Comparison of ENCODE assay signal across 11 cellular contexts in the genomic region with DNA sequence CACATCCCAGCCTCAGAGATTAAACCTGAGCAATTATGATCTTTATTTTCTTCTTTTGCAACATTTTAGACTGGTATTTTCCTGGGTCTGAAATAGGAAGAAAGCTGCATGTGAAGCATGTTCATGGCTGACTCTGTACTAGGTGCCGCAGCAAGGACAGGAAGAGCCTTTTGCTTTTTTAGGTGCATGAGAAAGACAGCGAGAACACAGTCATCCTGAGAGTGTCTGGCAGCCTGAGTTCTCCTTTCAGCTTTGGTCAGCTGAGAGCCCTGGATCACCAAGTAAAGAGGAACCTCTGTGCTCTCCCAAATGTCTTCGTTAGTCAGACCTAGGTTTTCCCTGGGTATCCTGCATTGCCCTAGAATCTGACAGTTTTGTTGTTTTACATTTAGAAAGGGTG. TPM values are rescaled to one million over a fixed set of nuclear protein-coding genes. Genes with fewer than 3 reads are reported as not detected.
DNase-seq lines count a peak whose midpoint lies in the region; ATAC-seq and TF ChIP-seq lines count a peak whose summit lies in the region.
"Had no signal": no experiment of that assay in that cellular context is flagged by ENCODE, and none has a peak within 500 bp of the region (broad histone marks: within the 10 kb centered on the region; RNA-seq: fewer than 3 reads in every experiment).

No MANE protein-coding gene starts in this region.

- H3K4me3 Mint-ChIP-seq in activated CD8-positive, alpha-beta memory T cell treated with anti-CD3 and anti-CD28 coated beads, Interleukin-2, amount 10 ng/mL, durations not matched to agents 7 days and 5 days: no peak overlapping the region
- H3K4me3 Mint-ChIP-seq in activated T-helper 2 cell treated with anti-CD3 and anti-CD28 coated beads, Interferon-gamma antibody, Interleukin-2, Interleukin-4, amounts not matched to agents 10 μg/mL and 5 μg/mL and 100 μg/mL, durations not matched to agents 14 hours and 24 hours and 36 hours (ENCODE audit: low read depth): no peak overlapping the region

- H3K4me3 ChIP-seq in WERI-Rb-1 (ENCODE audit: low read depth, low read length): no peak overlapping the region
- H3K4me3 ChIP-seq: smooth muscle cell had no signal

- DNase-seq in activated CD8-positive, alpha-beta memory T cell treated with anti-CD3 and anti-CD28 coated beads, Interleukin-2, amount 10 ng/mL, durations not matched to agents 7 days and 5 days: peak; percentile 61
- no peak for DNase-seq in activated CD8-positive, alpha-beta memory T cell treated with anti-CD3 and anti-CD28 coated beads, Interleukin-2, amount 50 U/mL, for 4 hours
- peak; percentile 42 for DNase-seq in putamen (ENCODE audit: low spot score)
- no peak for DNase-seq in WERI-Rb-1
- no peak for DNase-seq in activated T-helper 2 cell treated with anti-CD3 and anti-CD28 coated beads, Interferon-gamma antibody, Interleukin-2, Interleukin-4, amounts not matched to agents 10 μg/mL and 5 μg/mL and 100 μg/mL, durations not matched to agents 14 hours and 24 hours and 36 hours (ENCODE audit: low spot score)
- DNase-seq in NCI-H1694 (lab: John Stamatoyannopoulos, UW): no peak
- DNase-seq: effector memory CD4-positive, alpha-beta T cell; GOT3 had no signal

- no peak for TF ChIP-seq CTCF in WERI-Rb-1 (IDR thresholded peaks at IDR 0.05; ENCODE audit: low read depth, low read length)

- H3K4me1 Mint-ChIP-seq in activated CD8-positive, alpha-beta memory T cell treated with anti-CD3 and anti-CD28 coated beads, Interleukin-2, amount 10 ng/mL, durations not matched to agents 7 days and 5 days: peaks cover 27% of the 10 kb centered on the region
- H3K4me1 Mint-ChIP-seq in activated T-helper 2 cell treated with anti-CD3 and anti-CD28 coated beads, Interferon-gamma antibody, Interleukin-2, Interleukin-4, amounts not matched to agents 10 μg/mL and 5 μg/mL and 100 μg/mL, durations not matched to agents 14 hours and 24 hours and 36 hours (ENCODE audit: low read depth): peaks cover 11% of the 10 kb centered on the region

- peak; percentile 93 for ATAC-seq in activated CD8-positive, alpha-beta memory T cell treated with anti-CD3 and anti-CD28 coated beads, Interleukin-2, amount 10 ng/mL, durations not matched to agents 7 days and 5 days
- ATAC-seq in GM21825 (IDR thresholded peaks at IDR 0.05; ENCODE audit: unreplicated experiment): peak; percentile 99
- ATAC-seq in HG03520 (IDR thresholded peaks at IDR 0.05; ENCODE audit: unreplicated experiment): peak; percentile 99

- no peaks in the 10 kb centered on the region for H3K36me3 Mint-ChIP-seq in activated CD8-positive, alpha-beta memory T cell treated with anti-CD3 and anti-CD28 coated beads, Interleukin-2, amount 10 ng/mL, durations not matched to agents 7 days and 5 days
- H3K36me3 Mint-ChIP-seq in activated T-helper 2 cell treated with anti-CD3 and anti-CD28 coated beads, Interferon-gamma antibody, Interleukin-2, Interleukin-4, amounts not matched to agents 10 μg/mL and 5 μg/mL and 100 μg/mL, durations not matched to agents 14 hours and 24 hours and 36 hours (ENCODE audit: low read depth): no peaks in the 10 kb centered on the region

- no peaks in the 10 kb centered on the region for H3K9me3 ChIP-seq in WERI-Rb-1 (ENCODE audit: severe bottlenecking)

- no peak overlapping the region for H3K27ac ChIP-seq in WERI-Rb-1

- H3K9me3 Mint-ChIP-seq in activated CD8-positive, alpha-beta memory T cell treated with anti-CD3 and anti-CD28 coated beads, Interleukin-2, amount 10 ng/mL, durations not matched to agents 7 days and 5 days (ENCODE audit: low read depth): no peaks in the 10 kb centered on the region
- H3K9me3 Mint-ChIP-seq in activated T-helper 2 cell treated with anti-CD3 and anti-CD28 coated beads, Interferon-gamma antibody, Interleukin-2, Interleukin-4, amounts not matched to agents 10 μg/mL and 5 μg/mL and 100 μg/mL, durations not matched to agents 14 hours and 24 hours and 36 hours: no peaks in the 10 kb centered on the region

- H3K36me3 ChIP-seq in WERI-Rb-1: no peaks in the 10 kb centered on the region

- H3K27ac Mint-ChIP-seq in activated CD8-positive, alpha-beta memory T cell treated with anti-CD3 and anti-CD28 coated beads, Interleukin-2, amount 10 ng/mL, durations not matched to agents 7 days and 5 days: peak overlapping the region; percentile 61
- H3K27ac Mint-ChIP-seq in activated T-helper 2 cell treated with anti-CD3 and anti-CD28 coated beads, Interferon-gamma antibody, Interleukin-2, Interleukin-4, amounts not matched to agents 10 μg/mL and 5 μg/mL and 100 μg/mL, durations not matched to agents 14 hours and 24 hours and 36 hours: no peak overlapping the region

- CTCF ChIA-PET in activated CD8-positive, alpha-beta memory T cell treated with anti-CD3 and anti-CD28 coated beads, Interleukin-2, amount 10 ng/mL, durations not matched to agents 7 days and 5 days (lab: Charles Lee): interaction anchor here (0.6 to 5.7 kb wide), 4 partner anchors 25 to 659 kb away, joined by 3 to 62 read pairs (median 3); a partner anchor contains a TSS

- intact Hi-C loops in activated T-helper 2 cell treated with anti-CD3 and anti-CD28 coated beads, Interferon-gamma antibody, Interleukin-2, Interleukin-4, amounts not matched to agents 10 μg/mL and 5 μg/mL and 100 μg/mL, durations not matched to agents 14 hours and 24 hours and 36 hours (cut with micrococcal nuclease): no loop called here

- peaks cover 11% of the 10 kb centered on the region for H3K27me3 ChIP-seq in WERI-Rb-1 (ENCODE audit: insufficient read depth, low read depth, severe bottlenecking)

- H3K27me3 Mint-ChIP-seq in activated CD8-positive, alpha-beta memory T cell treated with anti-CD3 and anti-CD28 coated beads, Interleukin-2, amount 10 ng/mL, durations not matched to agents 7 days and 5 days: peaks cover 3% of the 10 kb centered on the region
- H3K27me3 Mint-ChIP-seq in activated T-helper 2 cell treated with anti-CD3 and anti-CD28 coated beads, Interferon-gamma antibody, Interleukin-2, Interleukin-4, amounts not matched to agents 10 μg/mL and 5 μg/mL and 100 μg/mL, durations not matched to agents 14 hours and 24 hours and 36 hours (ENCODE audit: low read depth): peaks cover 5% of the 10 kb centered on the region

RNA-seq across cellular contexts. Expression of a gene that starts 29.8 kb away (rescaled TPM):
- total RNA-seq in activated CD8-positive, alpha-beta memory T cell treated with anti-CD3 and anti-CD28 coated beads, Interleukin-2, amount 10 ng/mL, durations not matched to agents 7 days and 5 days: 1 to 10 TPM; 1.2 TPM
- total RNA-seq in activated T-helper 2 cell treated with anti-CD3 and anti-CD28 coated beads, Interferon-gamma antibody, Interleukin-2, Interleukin-4, amounts not matched to agents 10 μg/mL and 5 μg/mL and 100 μg/mL, durations not matched to agents 14 hours and 24 hours and 36 hours: 0.30 and 0.60 TPM in 2 replicates

RNA-seq across cellular contexts. Expression of a gene that starts 57.1 kb away (rescaled TPM):
- 10 to 100 TPM; 10.3 to 14.6 TPM for total RNA-seq in activated CD8-positive, alpha-beta memory T cell treated with anti-CD3 and anti-CD28 coated beads, Interleukin-2, amount 10 ng/mL, durations not matched to agents 7 days and 5 days
- 8.5 and 8.9 TPM in 2 replicates for total RNA-seq in activated T-helper 2 cell treated with anti-CD3 and anti-CD28 coated beads, Interferon-gamma antibody, Interleukin-2, Interleukin-4, amounts not matched to agents 10 μg/mL and 5 μg/mL and 100 μg/mL, durations not matched to agents 14 hours and 24 hours and 36 hours

Comparison
In these comparisons a context has a peak if more than half of its experiments do, and no peak if none do; other contexts are left out.
1. DNase-seq: peak in activated CD8-positive, alpha-beta memory T cell treated with anti-CD3 and anti-CD28 coated beads, Interleukin-2, amount 10 ng/mL, durations not matched to agents 7 days and 5 days (single experiment) and putamen (single experiment); none in activated CD8-positive, alpha-beta memory T cell treated with anti-CD3 and anti-CD28 coated beads, Interleukin-2, amount 50 U/mL, for 4 hours (single experiment), WERI-Rb-1 (single experiment), activated T-helper 2 cell treated with anti-CD3 and anti-CD28 coated beads, Interferon-gamma antibody, Interleukin-2, Interleukin-4, amounts not matched to agents 10 μg/mL and 5 μg/mL and 100 μg/mL, durations not matched to agents 14 hours and 24 hours and 36 hours (single experiment) and NCI-H1694 (single experiment).
2. Peak in every context shown above with its lines, with median percentiles within 50 percentile points of each other: ATAC-seq.